2 cellular contexts compared by ENCODE assay signal in genomic region chr4:147566762-147567161, GRCh38.
TF ChIP-seq lines count a peak whose summit lies in the region.

No MANE protein-coding gene starts in this region.

TF ChIP-seq in GM23338, 12 proteins besides CTCF, POLR2A, EP300 and RAD21 (continued from another document):
- TF ChIP-seq CREB1 (CRISPR knock-in tag; IDR thresholded peaks at IDR 0.05; ENCODE audit: low read depth) (no peak), EZH2phosphoT487 (IDR thresholded peaks at IDR 0.05; ENCODE audit: unreplicated experiment) (no peak)

TF ChIP-seq in IMR-90, 13 proteins besides CTCF, POLR2A, EP300 and RAD21 (continued from another document):
- TF ChIP-seq RFX5 (IDR thresholded peaks at IDR 0.05; ENCODE audit: low read depth, low read length) (no peak), CEBPB (IDR thresholded peaks at IDR 0.05; ENCODE audit: low read depth, low read length) (no peak), NFE2L2 (IDR thresholded peaks at IDR 0.05; ENCODE audit: low read depth, low read length) (no peak), CHD1 (IDR thresholded peaks at IDR 0.05; ENCODE audit: low read depth, low read length) (no peak), RCOR1 (IDR thresholded peaks at IDR 0.05; ENCODE audit: insufficient replicate concordance, low read length) (no peak), MAFK (IDR thresholded peaks at IDR 0.05; ENCODE audit: low read depth, low read length) (no peak), MAZ (IDR thresholded peaks at IDR 0.05; ENCODE audit: borderline replicate concordance, low read depth, low read length) (no peak), MXI1 (IDR thresholded peaks at IDR 0.05; ENCODE audit: borderline replicate concordance, low read depth, low read length) (no peak), BHLHE40 (IDR thresholded peaks at IDR 0.05; ENCODE audit: low read depth, low read length) (no peak), FOS (IDR thresholded peaks at IDR 0.05; ENCODE audit: low read depth, low read length) (no peak)
- TF ChIP-seq, protein P1, sequence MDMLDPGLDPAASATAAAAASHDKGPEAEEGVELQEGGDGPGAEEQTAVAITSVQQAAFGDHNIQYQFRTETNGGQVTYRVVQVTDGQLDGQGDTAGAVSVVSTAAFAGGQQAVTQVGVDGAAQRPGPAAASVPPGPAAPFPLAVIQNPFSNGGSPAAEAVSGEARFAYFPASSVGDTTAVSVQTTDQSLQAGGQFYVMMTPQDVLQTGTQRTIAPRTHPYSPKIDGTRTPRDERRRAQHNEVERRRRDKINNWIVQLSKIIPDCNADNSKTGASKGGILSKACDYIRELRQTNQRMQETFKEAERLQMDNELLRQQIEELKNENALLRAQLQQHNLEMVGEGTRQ (IDR thresholded peaks at IDR 0.05; ENCODE audit: low read depth, low read length) = no peak
- TF ChIP-seq, protein P2, sequence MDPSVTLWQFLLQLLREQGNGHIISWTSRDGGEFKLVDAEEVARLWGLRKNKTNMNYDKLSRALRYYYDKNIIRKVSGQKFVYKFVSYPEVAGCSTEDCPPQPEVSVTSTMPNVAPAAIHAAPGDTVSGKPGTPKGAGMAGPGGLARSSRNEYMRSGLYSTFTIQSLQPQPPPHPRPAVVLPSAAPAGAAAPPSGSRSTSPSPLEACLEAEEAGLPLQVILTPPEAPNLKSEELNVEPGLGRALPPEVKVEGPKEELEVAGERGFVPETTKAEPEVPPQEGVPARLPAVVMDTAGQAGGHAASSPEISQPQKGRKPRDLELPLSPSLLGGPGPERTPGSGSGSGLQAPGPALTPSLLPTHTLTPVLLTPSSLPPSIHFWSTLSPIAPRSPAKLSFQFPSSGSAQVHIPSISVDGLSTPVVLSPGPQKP (IDR thresholded peaks at IDR 0.05; ENCODE audit: borderline replicate concordance, low read depth, low read length) = no peak
